8 cellular contexts compared by ENCODE assay signal in the genomic region with DNA sequence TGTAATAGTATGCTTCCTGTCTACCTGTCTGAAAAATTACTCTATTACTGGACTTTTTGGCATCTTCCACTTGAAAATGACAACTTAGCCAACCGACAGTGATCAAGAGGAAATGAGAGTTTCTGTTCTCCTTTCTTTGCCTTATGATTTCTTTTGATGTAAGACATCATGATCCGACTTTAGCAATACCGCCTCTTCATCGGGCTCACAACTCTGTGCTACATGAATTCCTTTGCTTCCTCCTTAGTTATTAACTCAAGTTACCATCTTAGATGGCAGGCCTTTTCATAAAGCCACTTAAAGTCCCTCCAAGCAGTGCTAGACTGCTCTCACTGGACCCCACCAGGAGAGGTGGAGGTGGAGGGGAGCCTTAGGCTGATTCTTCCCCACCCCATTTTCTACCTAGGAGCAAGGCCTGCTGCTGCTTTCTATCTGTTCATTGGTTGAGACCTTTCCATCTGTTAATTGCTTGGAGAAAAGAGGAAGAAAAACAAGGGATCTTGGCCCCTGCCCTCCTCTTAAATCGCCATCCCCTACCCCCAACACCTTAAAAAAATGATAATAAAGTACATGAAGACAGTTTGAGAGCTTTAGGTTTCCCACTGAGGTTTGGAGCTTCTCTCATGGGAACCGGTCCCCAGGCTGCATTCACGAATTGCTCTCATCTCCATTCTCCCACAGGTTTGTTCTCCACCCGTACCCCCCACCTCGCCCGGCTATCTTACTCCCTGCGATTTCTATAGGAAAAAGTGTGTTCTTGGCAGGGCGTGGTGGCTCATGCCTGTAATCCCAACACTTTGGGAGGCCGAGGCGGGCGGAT. TPM values are rescaled to one million over a fixed set of nuclear protein-coding genes. Genes with fewer than 3 reads are reported as not detected.
DNase-seq lines count a peak whose midpoint lies in the region; ATAC-seq and TF ChIP-seq lines count a peak whose summit lies in the region.

No MANE protein-coding gene starts in this region.

- H3K36me3 ChIP-seq in heart left ventricle (no peaks in the 10 kb centered on the region), spleen (no peaks in the 10 kb centered on the region)

- peaks cover 5% of the 10 kb centered on the region in 2 donors for H3K9me3 Mint-ChIP-seq in activated naive CD4-positive, alpha-beta T cell treated with anti-CD3 and anti-CD28 coated beads, Interleukin-2, amount 50 U/mL, for 72 hours

- H3K27ac ChIP-seq in heart left ventricle (peak overlapping the region in 4 of 12 donors; percentile 36 to 90 (median 52)), spleen (peak overlapping the region; percentile 55 to 90 (median 80))

- 91 to 93% (median 91%) methylated on average over 15 of the region's 15 CpGs for WGBS in heart left ventricle, 4 donors
- 74 to 80% (median 76%) methylated on average over 15 of the region's 15 CpGs for WGBS in spleen, 5 donors

- H3K9me3 ChIP-seq in heart left ventricle = no peaks in the 10 kb centered on the region
- H3K9me3 ChIP-seq in spleen = no peaks in the 10 kb centered on the region

- DNase-seq in heart left ventricle = no peak
- DNase-seq in Right ventricle myocardium inferior (ENCODE audit: missing footprints) = no peak
- no peak for DNase-seq in activated naive CD4-positive, alpha-beta T cell treated with anti-CD3 and anti-CD28 coated beads, Interleukin-2, amount 50 U/mL, for 72 hours (ENCODE audit: low spot score in 2 of 2)
- no peak for DNase-seq in spleen
- no peak for DNase-seq in NCI-H1930 (lab: John Stamatoyannopoulos, UW)
- no peak for DNase-seq in foreskin melanocyte
- no peak for DNase-seq in dedifferentiated amniotic fluid mesenchymal stem cell (ENCODE audit: extremely low spot score)

- intact Hi-C loops in heart left ventricle (cut with DNase I) (no loop called here), Right ventricle myocardium inferior (cut with DNase I) (no loop called here), spleen (cut with DNase I; ENCODE audit: low total_unique reads) (loop anchor here (10.0 kb wide), 1 partner anchor 59 kb away; a partner anchor contains a TSS)

- peaks cover 0 to 6% of the 10 kb centered on the region in 2 donors for H3K36me3 Mint-ChIP-seq in activated naive CD4-positive, alpha-beta T cell treated with anti-CD3 and anti-CD28 coated beads, Interleukin-2, amount 50 U/mL, for 72 hours

- ATAC-seq in heart left ventricle (peak in 3 of 4 donors; percentile 33 to 61 (median 49)), Right ventricle myocardium inferior (no peak), HG03135 (IDR thresholded peaks at IDR 0.05; ENCODE audit: unreplicated experiment) (peak; percentile 70)
- ATAC-seq in activated naive CD4-positive, alpha-beta T cell treated with anti-CD3 and anti-CD28 coated beads, Interleukin-2, amount 50 U/mL, for 72 hours = peak; percentile 54 to 73

- peak overlapping the region; percentile 87 to 92 for H3K27ac Mint-ChIP-seq in activated naive CD4-positive, alpha-beta T cell treated with anti-CD3 and anti-CD28 coated beads, Interleukin-2, amount 50 U/mL, for 72 hours

- no peak overlapping the region for H3K4me3 ChIP-seq in heart left ventricle
- H3K4me3 ChIP-seq in spleen = peak overlapping the region in 1 of 8 donors; percentile 36

- no peak for TF ChIP-seq POLR2A in heart left ventricle (IDR thresholded peaks at IDR 0.05)
- no peak for TF ChIP-seq POLR2A in spleen (IDR thresholded peaks at IDR 0.05)

- H3K4me1 ChIP-seq in heart left ventricle (peaks cover 0 to 57% (median 15%) of the 10 kb centered on the region in 12 donors), spleen (peaks cover 46 to 79% (median 56%) of the 10 kb centered on the region in 6 donors)

- TF ChIP-seq CTCF in heart left ventricle (IDR thresholded peaks at IDR 0.05) = no peak
- no peak for TF ChIP-seq CTCF in spleen (IDR thresholded peaks at IDR 0.05 in 8 of 11, conservative IDR thresholded peaks at IDR 0.05 in 3 of 11)

- H3K27me3 ChIP-seq in heart left ventricle (no peaks in the 10 kb centered on the region), spleen (replicated peaks in 1 of 7) (no peaks in the 10 kb centered on the region)

RNA-seq across cellular contexts. Expression of a gene that starts 21.6 kb away (rescaled TPM):
- total RNA-seq in heart left ventricle (10 to 100 TPM; 18.5 to 36.5 (median 25.0) TPM), Right ventricle myocardium inferior (21.7 TPM), spleen (10 to 100 TPM; 32.3 to 48.6 (median 36.8) TPM)
- polyA plus RNA-seq in heart left ventricle (10 to 100 TPM; 10.6 to 39.0 TPM), spleen (10 to 100 TPM; 21.1 to 36.5 (median 29.4) TPM)
- total RNA-seq in activated naive CD4-positive, alpha-beta T cell treated with anti-CD3 and anti-CD28 coated beads, Interleukin-2, amount 50 U/mL, for 72 hours = 100 to 1,000 TPM; 239 to 276 TPM

RNA-seq across cellular contexts. Expression of a gene that starts 55.8 kb away (rescaled TPM):
- 1 to 10 TPM; 1.8 to 7.5 (median 3.6) TPM for total RNA-seq in heart left ventricle
- 1 to 10 TPM; 1.3 to 3.7 TPM for polyA plus RNA-seq in heart left ventricle
- 1.9 TPM for total RNA-seq in Right ventricle myocardium inferior
- total RNA-seq in activated naive CD4-positive, alpha-beta T cell treated with anti-CD3 and anti-CD28 coated beads, Interleukin-2, amount 50 U/mL, for 72 hours = 10 to 100 TPM in 1 of 2 donors, 1 to 10 TPM in 1; 8.0 to 11.4 TPM
- 10 to 100 TPM in 4 of 7 donors, 1 to 10 TPM in 3; 8.3 to 13.3 (median 11.3) TPM for total RNA-seq in spleen
- polyA plus RNA-seq in spleen = 1 to 10 TPM; 3.5 to 4.5 (median 4.3) TPM

Comparison
In these comparisons a context has a peak if more than half of its experiments do, and no peak if none do; other contexts are left out.
1. RNA of a gene that starts 21.6 kb away (total RNA-seq): 239 to 276 TPM in activated naive CD4-positive, alpha-beta T cell treated with anti-CD3 and anti-CD28 coated beads, Interleukin-2, amount 50 U/mL, for 72 hours; 32.3 to 48.6 TPM in spleen, 18.5 to 36.5 TPM in heart left ventricle and 21.7 TPM in Right ventricle myocardium inferior (single experiment); every median in the first group is over 4 times any median in the second.